8 cellular contexts compared by ENCODE assay signal in genomic region chr1:147539122-147539575, GRCh38. TPM values are rescaled to one million over a fixed set of nuclear protein-coding genes. Genes with fewer than 3 reads are reported as not detected.
DNase-seq lines count a peak whose midpoint lies in the region; ATAC-seq and TF ChIP-seq lines count a peak whose summit lies in the region.

No MANE protein-coding gene starts in this region.

- H3K36me3 ChIP-seq in heart right ventricle: no peaks in the 10 kb centered on the region
- no peaks in the 10 kb centered on the region for H3K36me3 ChIP-seq in left lung

- no peaks in the 10 kb centered on the region for H3K27me3 Mint-ChIP-seq in activated naive CD8-positive, alpha-beta T cell treated with anti-CD3 and anti-CD28 coated beads, Interleukin-2, amount 50 U/mL, for 24 hours

- intact Hi-C loops in heart right ventricle (cut with DNase I): loop anchor here in 1 of 10 donors (5.0 kb wide), 1 partner anchor 42 kb away; no protein-coding TSS in a partner anchor
- intact Hi-C loops in cardiac septum (cut with DNase I): no loop called here
- intact Hi-C loops in left lung (cut with DNase I): no loop called here

- H3K4me3 Mint-ChIP-seq in activated naive CD8-positive, alpha-beta T cell treated with anti-CD3 and anti-CD28 coated beads, Interleukin-2, amount 50 U/mL, for 24 hours: no peak overlapping the region

- no peak overlapping the region for H3K27ac Mint-ChIP-seq in activated naive CD8-positive, alpha-beta T cell treated with anti-CD3 and anti-CD28 coated beads, Interleukin-2, amount 50 U/mL, for 24 hours

- no peaks in the 10 kb centered on the region for H3K9me3 ChIP-seq in heart right ventricle
- no peaks in the 10 kb centered on the region for H3K9me3 ChIP-seq in left lung

- DNase-seq in heart right ventricle (peak in 1 of 2 donors; percentile 36), cardiac septum (ENCODE audit: low spot score) (no peak), left lung (peak in 1 of 2 donors; percentile 37), SK-N-DZ (ENCODE audit: low spot score) (no peak), epidermal melanocyte (ENCODE audit: insufficient read length, low spot score) (no peak)
- DNase-seq in activated naive CD8-positive, alpha-beta T cell treated with anti-CD3 and anti-CD28 coated beads, Interleukin-2, amount 50 U/mL, for 24 hours: peak; percentile 30

- no peaks in the 10 kb centered on the region for H3K9me3 Mint-ChIP-seq in activated naive CD8-positive, alpha-beta T cell treated with anti-CD3 and anti-CD28 coated beads, Interleukin-2, amount 50 U/mL, for 24 hours

- peaks cover 0 to 18% (median 0%) of the 10 kb centered on the region in 7 donors for H3K27me3 ChIP-seq in heart right ventricle
- peaks cover 0 to 12% of the 10 kb centered on the region in 2 donors for H3K27me3 ChIP-seq in left lung

- WGBS in heart right ventricle, 2 donors: 66 to 69% methylated on average over 4 of the region's 4 CpGs

- ATAC-seq in heart right ventricle (peak in 6 of 8 donors; percentile 35 to 79 (median 56)), left lung (peak; percentile 68), GM21576 (IDR thresholded peaks at IDR 0.05; ENCODE audit: unreplicated experiment) (no peak), HG03196 (IDR thresholded peaks at IDR 0.05; ENCODE audit: unreplicated experiment) (no peak)
- ATAC-seq in activated naive CD8-positive, alpha-beta T cell treated with anti-CD3 and anti-CD28 coated beads, Interleukin-2, amount 50 U/mL, for 24 hours: peak; percentile 51

- peaks cover 9% of the 10 kb centered on the region for H3K36me3 Mint-ChIP-seq in activated naive CD8-positive, alpha-beta T cell treated with anti-CD3 and anti-CD28 coated beads, Interleukin-2, amount 50 U/mL, for 24 hours (ENCODE audit: low read depth)

- no peak overlapping the region for H3K4me3 ChIP-seq in heart right ventricle
- H3K4me3 ChIP-seq in left lung: no peak overlapping the region

- H3K4me1 ChIP-seq in heart right ventricle: peaks cover 2 to 66% (median 39%) of the 10 kb centered on the region in 9 donors
- H3K4me1 ChIP-seq in left lung: peaks cover 32 to 33% of the 10 kb centered on the region in 2 donors

- H3K4me1 Mint-ChIP-seq in activated naive CD8-positive, alpha-beta T cell treated with anti-CD3 and anti-CD28 coated beads, Interleukin-2, amount 50 U/mL, for 24 hours: peaks cover 38% of the 10 kb centered on the region

- TF ChIP-seq CTCF in heart right ventricle (IDR thresholded peaks at IDR 0.05) (no peak), left lung (IDR thresholded peaks at IDR 0.05) (no peak)

- H3K27ac ChIP-seq in heart right ventricle (peak overlapping the region; percentile 72 to 92 (median 85)), left lung (peak overlapping the region; percentile 76 to 84)

RNA-seq across cellular contexts. Expression of gene BCL9, which starts 2.2 kb away (rescaled TPM):
- total RNA-seq in heart right ventricle (10 to 100 TPM in 8 of 10 donors, 1 to 10 TPM in 2; 5.5 to 20.7 (median 13.8) TPM), cardiac septum (16.1 TPM), left lung (10 to 100 TPM; 17.6 to 22.8 TPM)
- polyA plus RNA-seq in heart right ventricle: 1 to 10 TPM; 3.9 to 6.7 TPM
- 10.5 and 10.8 TPM in 2 replicates for polyA plus RNA-seq in SK-N-DZ (2014; cell fraction: cytosol; rRNA removed)
- 6.8 and 16.2 TPM in 2 replicates for polyA plus RNA-seq in SK-N-DZ (2014; cell fraction: nucleus; rRNA removed)

Comparison
In these comparisons a context has a peak if more than half of its experiments do, and no peak if none do; other contexts are left out.
1. ATAC-seq: peak in heart right ventricle (6 of 8), activated naive CD8-positive, alpha-beta T cell treated with anti-CD3 and anti-CD28 coated beads, Interleukin-2, amount 50 U/mL, for 24 hours (single experiment) and left lung (single experiment); none in GM21576 (single experiment) and HG03196 (single experiment).